Comparison of ENCODE assay signal across 8 cellular contexts in genomic region chr6:170584181-170584953, GRCh38. TPM values are rescaled to one million over a fixed set of nuclear protein-coding genes. Genes with fewer than 3 reads are reported as not detected.
DNase-seq lines count a peak whose midpoint lies in the region; ATAC-seq and TF ChIP-seq lines count a peak whose summit lies in the region.

A gene with protein sequence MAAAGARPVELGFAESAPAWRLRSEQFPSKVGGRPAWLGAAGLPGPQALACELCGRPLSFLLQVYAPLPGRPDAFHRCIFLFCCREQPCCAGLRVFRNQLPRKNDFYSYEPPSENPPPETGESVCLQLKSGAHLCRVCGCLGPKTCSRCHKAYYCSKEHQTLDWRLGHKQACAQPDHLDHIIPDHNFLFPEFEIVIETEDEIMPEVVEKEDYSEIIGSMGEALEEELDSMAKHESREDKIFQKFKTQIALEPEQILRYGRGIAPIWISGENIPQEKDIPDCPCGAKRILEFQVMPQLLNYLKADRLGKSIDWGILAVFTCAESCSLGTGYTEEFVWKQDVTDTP (minus strand): TSS chr6:170584637. CDS start chr6:170584581, 56 bp downstream.

- CTCF ChIA-PET in activated naive CD4-positive, alpha-beta T cell treated with anti-CD3 and anti-CD28 coated beads for 36 hours (lab: Charles Lee), result interaction anchor here (0.8 to 1.5 kb wide), 3 partner anchors 9 to 30 kb away, joined by 3 to 5 read pairs (median 5); partner anchors contain the start of gene TBP

- H3K4me1 Mint-ChIP-seq in activated naive CD4-positive, alpha-beta T cell treated with anti-CD3 and anti-CD28 coated beads for 36 hours (ENCODE audit: low read depth), result peaks cover 34% of the 10 kb centered on the region

- H3K9me3 ChIP-seq in gastroesophageal sphincter, result no peaks in the 10 kb centered on the region

- intact Hi-C loops in activated naive CD4-positive, alpha-beta T cell treated with anti-CD3 and anti-CD28 coated beads for 36 hours (cut with micrococcal nuclease), result loop anchor here (1.0 kb wide), 1 partner anchor 30 kb away; the partner anchor contains the start of gene TBP

- TF ChIP-seq CTCF in HFF-Myc (IDR thresholded peaks at IDR 0.05; ENCODE audit: low read depth, low read length, missing control alignments) (no peak), gastroesophageal sphincter (IDR thresholded peaks at IDR 0.05) (no peak)

- H3K27me3 Mint-ChIP-seq in activated naive CD4-positive, alpha-beta T cell treated with anti-CD3 and anti-CD28 coated beads for 36 hours (ENCODE audit: low read depth), result no peaks in the 10 kb centered on the region

- DNase-seq in GM03348 (ENCODE audit: low spot score), result peak; percentile 98
- peak; percentile 66 for DNase-seq in HFF-Myc (ENCODE audit: extremely low read depth, low read depth)
- peak; percentile 92 for DNase-seq in MV-4-11 (lab: John Stamatoyannopoulos, UW)
- peak; percentile 90 for DNase-seq in SK-MEL-5 (ENCODE audit: low read depth, low spot score)
- peak; percentile 94 for DNase-seq in activated naive CD4-positive, alpha-beta T cell treated with anti-CD3 and anti-CD28 coated beads for 36 hours
- peak; percentile 56 for DNase-seq in non-pigmented ciliary epithelial cell (ENCODE audit: low read depth)
- peak; percentile 93 for DNase-seq in superior temporal gyrus (ENCODE audit: extremely low spot score)

- in situ Hi-C loops in SK-MEL-5 (cut with HindIII; ENCODE audit: low pct_unique_long_range_greater_than_20kb, low sequenced_read_pairs), result no loop called here

- peaks cover 0 to 36% of the 10 kb centered on the region in 2 donors for H3K36me3 ChIP-seq in gastroesophageal sphincter

- peaks cover 3 to 20% (median 9%) of the 10 kb centered on the region in 3 donors for H3K4me1 ChIP-seq in gastroesophageal sphincter

- TF ChIP-seq EP300 in gastroesophageal sphincter (IDR thresholded peaks at IDR 0.05), result no peak

- H3K4me3 ChIP-seq in HFF-Myc (replicated peaks; ENCODE audit: low read depth, low read length) (peak within 1 kb of the TSS; percentile 91), gastroesophageal sphincter (peak within 1 kb of the TSS; percentile 75 to 77)

- no peaks in the 10 kb centered on the region for H3K9me3 Mint-ChIP-seq in activated naive CD4-positive, alpha-beta T cell treated with anti-CD3 and anti-CD28 coated beads for 36 hours

- peak within 1 kb of the TSS; percentile 99 for H3K4me3 Mint-ChIP-seq in activated naive CD4-positive, alpha-beta T cell treated with anti-CD3 and anti-CD28 coated beads for 36 hours

- H3K27ac ChIP-seq in gastroesophageal sphincter, result peak within 1 kb of the TSS; percentile 43 to 95 (median 91)

- H3K27ac Mint-ChIP-seq in activated naive CD4-positive, alpha-beta T cell treated with anti-CD3 and anti-CD28 coated beads for 36 hours, result peak within 1 kb of the TSS; percentile 91

- H3K36me3 Mint-ChIP-seq in activated naive CD4-positive, alpha-beta T cell treated with anti-CD3 and anti-CD28 coated beads for 36 hours (ENCODE audit: low read depth), result peaks cover 28% of the 10 kb centered on the region

- WGBS in gastroesophageal sphincter (ENCODE audit: low coverage in 1 of 2), 2 donors, result 0% methylated on average over 6 of the region's 81 CpGs; no CpG with 5 or more reads in 1 of the 2 donors

- no peaks in the 10 kb centered on the region for H3K27me3 ChIP-seq in gastroesophageal sphincter

- peak; percentile 97 for ATAC-seq in gastroesophageal sphincter

- TF ChIP-seq POLR2A in gastroesophageal sphincter (IDR thresholded peaks at IDR 0.05), result peak; percentile 65 to 67

RNA-seq across cellular contexts. Expression of the gene that starts here (rescaled TPM):
- total RNA-seq in SK-MEL-5 (2014; rRNA removed; shearing (Covaris generic)), result 112 and 137 TPM in 2 replicates
- polyA plus RNA-seq in SK-MEL-5 (2015; cell fraction: cytosol; rRNA removed), result 126 and 135 TPM in 2 replicates
- polyA plus RNA-seq in SK-MEL-5 (2015; cell fraction: nucleus; rRNA removed), result 75.8 and 88.6 TPM in 2 replicates
- total RNA-seq in activated naive CD4-positive, alpha-beta T cell treated with anti-CD3 and anti-CD28 coated beads for 36 hours, result 100 to 1,000 TPM; 106 to 109 TPM
- 10 to 100 TPM; 52.0 to 59.3 (median 56.1) TPM for total RNA-seq in gastroesophageal sphincter

Comparison
In these comparisons a context has a peak if more than half of its experiments do, and no peak if none do; other contexts are left out.
1. Peak in every context shown above with its lines: DNase-seq, ATAC-seq, H3K4me3 ChIP-seq and H3K27ac ChIP-seq.